Comparison of ENCODE assay signal across 16 cellular contexts in the genomic region with DNA sequence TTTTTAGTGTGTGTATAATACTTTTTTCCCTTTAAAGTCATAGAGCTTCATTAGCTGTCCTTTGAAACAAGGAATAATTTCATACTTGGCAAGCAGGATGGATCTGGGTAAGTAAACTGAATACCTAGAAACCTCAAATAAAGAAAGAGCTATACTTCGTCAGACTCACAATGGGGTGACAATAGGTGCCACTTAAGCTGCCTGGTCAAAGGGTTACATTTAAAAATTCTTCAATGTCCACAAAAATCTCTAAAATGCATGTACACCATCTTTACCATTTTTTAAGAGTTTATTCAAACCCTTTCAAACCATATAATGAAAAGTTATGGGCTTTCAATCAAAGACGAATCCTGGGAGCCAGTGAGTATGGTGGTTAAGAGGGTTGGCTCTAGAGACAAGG.
DNase-seq lines count a peak whose midpoint lies in the region; ATAC-seq and TF ChIP-seq lines count a peak whose summit lies in the region.
"Had no signal": no experiment of that assay in that cellular context is flagged by ENCODE, and none has a peak within 500 bp of the region (broad histone marks: within the 10 kb centered on the region; RNA-seq: fewer than 3 reads in every experiment).

No MANE protein-coding gene starts in this region.

- peaks cover 30% of the 10 kb centered on the region for H3K36me3 ChIP-seq in OCI-LY1 (ENCODE audit: insufficient read depth, low read length)
- H3K36me3 ChIP-seq in effector memory CD4-positive, alpha-beta T cell (ENCODE audit: control insufficient read depth, insufficient read depth, low read length): peaks cover 28% of the 10 kb centered on the region
- H3K36me3 ChIP-seq: ovary had no signal

- H2AFZ ChIP-seq in OCI-LY1 (ENCODE audit: low read length): no peak overlapping the region

- no peaks in the 10 kb centered on the region for H3K27me3 Mint-ChIP-seq in stimulated activated naive CD8-positive, alpha-beta T cell treated with anti-CD3 and anti-CD28 coated beads, Interleukin-15, Interleukin-2, amounts not matched to agents 100 ng/mL and 50 ng/mL, for 24 hours
- H3K27me3 Mint-ChIP-seq in stimulated activated naive CD8-positive, alpha-beta T cell treated with anti-CD3 and anti-CD28 coated beads, Interleukin-15, amount 100 ng/mL, for 72 hours: no peaks in the 10 kb centered on the region

- DNase-seq in stimulated activated naive CD8-positive, alpha-beta T cell treated with anti-CD3 and anti-CD28 coated beads, Interleukin-15, amount 100 ng/mL, for 72 hours: no peak
- no peak for DNase-seq in effector memory CD4-positive, alpha-beta T cell
- no peak for DNase-seq in SKM-1 treated with dmso at 0.1 percent for 144 hours (lab: John Stamatoyannopoulos, UW; ENCODE audit: unreplicated experiment)
- DNase-seq in NCI-H774 (lab: John Stamatoyannopoulos, UW): no peak
- DNase-seq: left ventricle myocardium superior, NCI-H1092, NCI-H2107, NCI-H526, ovary, PC-3, testis had no signal

- H3K36me3 Mint-ChIP-seq in stimulated activated naive CD8-positive, alpha-beta T cell treated with anti-CD3 and anti-CD28 coated beads, Interleukin-15, Interleukin-2, amounts not matched to agents 100 ng/mL and 50 ng/mL, for 24 hours (ENCODE audit: low read depth): peaks cover 42% of the 10 kb centered on the region

- H3K4me1 Mint-ChIP-seq in stimulated activated naive CD8-positive, alpha-beta T cell treated with anti-CD3 and anti-CD28 coated beads, Interleukin-15, Interleukin-2, amounts not matched to agents 100 ng/mL and 50 ng/mL, for 24 hours (ENCODE audit: low read depth): peaks cover 67% of the 10 kb centered on the region
- peaks cover 57% of the 10 kb centered on the region for H3K4me1 Mint-ChIP-seq in stimulated activated naive CD8-positive, alpha-beta T cell treated with anti-CD3 and anti-CD28 coated beads, Interleukin-15, amount 100 ng/mL, for 72 hours

- no peaks in the 10 kb centered on the region for H4K20me1 ChIP-seq in OCI-LY1 (ENCODE audit: insufficient read depth, low read length)

- no peaks in the 10 kb centered on the region for H3K27me3 ChIP-seq in OCI-LY1 (ENCODE audit: insufficient read depth, low read length)
- H3K27me3 ChIP-seq in effector memory CD4-positive, alpha-beta T cell (replicated peaks; ENCODE audit: control insufficient read depth, insufficient read depth, low read length, poor library complexity, severe bottlenecking): no peaks in the 10 kb centered on the region
- H3K27me3 ChIP-seq: breast epithelium, ovary, testis had no signal

- H3K27ac ChIP-seq in OCI-LY1 (ENCODE audit: low read depth, low read length, poor library complexity, severe bottlenecking): peak overlapping the region; percentile 45
- peak overlapping the region; percentile 20 for H3K27ac ChIP-seq in effector memory CD4-positive, alpha-beta T cell (ENCODE audit: insufficient read depth, low read length, poor library complexity, severe bottlenecking)
- H3K27ac ChIP-seq: breast epithelium, ovary, testis had no signal

- peak overlapping the region; percentile 58 for H3K4me3 Mint-ChIP-seq in stimulated activated naive CD8-positive, alpha-beta T cell treated with anti-CD3 and anti-CD28 coated beads, Interleukin-15, Interleukin-2, amounts not matched to agents 100 ng/mL and 50 ng/mL, for 24 hours
- H3K4me3 Mint-ChIP-seq in stimulated activated naive CD8-positive, alpha-beta T cell treated with anti-CD3 and anti-CD28 coated beads, Interleukin-15, amount 100 ng/mL, for 72 hours: peak overlapping the region in 1 of 2 donors; percentile 93

- no peaks in the 10 kb centered on the region for H3K9me3 ChIP-seq in OCI-LY1 (ENCODE audit: low read length)
- H3K9me3 ChIP-seq in effector memory CD4-positive, alpha-beta T cell (ENCODE audit: control insufficient read depth, low read length): no peaks in the 10 kb centered on the region
- H3K9me3 ChIP-seq: breast epithelium, ovary, testis had no signal

- H3K4me1 ChIP-seq in OCI-LY1 (ENCODE audit: insufficient read depth, low read length, severe bottlenecking): peaks cover 37% of the 10 kb centered on the region
- H3K4me1 ChIP-seq in effector memory CD4-positive, alpha-beta T cell (ENCODE audit: control insufficient read depth, insufficient read depth, low read length, poor library complexity, severe bottlenecking): peaks cover 9% of the 10 kb centered on the region

- peak overlapping the region; percentile 58 for H3K27ac Mint-ChIP-seq in stimulated activated naive CD8-positive, alpha-beta T cell treated with anti-CD3 and anti-CD28 coated beads, Interleukin-15, Interleukin-2, amounts not matched to agents 100 ng/mL and 50 ng/mL, for 24 hours
- H3K27ac Mint-ChIP-seq in stimulated activated naive CD8-positive, alpha-beta T cell treated with anti-CD3 and anti-CD28 coated beads, Interleukin-15, amount 100 ng/mL, for 72 hours: no peak overlapping the region
- H3K27ac Mint-ChIP-seq: activated naive CD4-positive, alpha-beta T cell treated with anti-CD3 and anti-CD28 coated beads, Interleukin-2, amount 50 U/mL, for 72 hours had no signal

- peak overlapping the region; percentile 34; the same call in 1 of the 2 replicates for H3K9ac ChIP-seq in OCI-LY1 (ENCODE audit: low read length)

- H3K9me3 Mint-ChIP-seq in stimulated activated naive CD8-positive, alpha-beta T cell treated with anti-CD3 and anti-CD28 coated beads, Interleukin-15, Interleukin-2, amounts not matched to agents 100 ng/mL and 50 ng/mL, for 24 hours: no peaks in the 10 kb centered on the region
- H3K9me3 Mint-ChIP-seq in stimulated activated naive CD8-positive, alpha-beta T cell treated with anti-CD3 and anti-CD28 coated beads, Interleukin-15, amount 100 ng/mL, for 72 hours: no peaks in the 10 kb centered on the region
- H3K9me3 Mint-ChIP-seq: activated naive CD4-positive, alpha-beta T cell treated with anti-CD3 and anti-CD28 coated beads, Interleukin-2, amount 50 U/mL, for 72 hours had no signal

- no peaks in the 10 kb centered on the region for H3K9me2 ChIP-seq in OCI-LY1 (ENCODE audit: low read depth, low read length)

- H3K4me2 ChIP-seq in OCI-LY1 (ENCODE audit: low read length): peak overlapping the region; percentile 96; the same call in 1 of the 2 replicates

- H3K79me2 ChIP-seq in OCI-LY1 (ENCODE audit: insufficient read depth, low read length): peaks cover 36% of the 10 kb centered on the region

- H3K4me3 ChIP-seq in OCI-LY1 (ENCODE audit: low read depth, low read length, poor library complexity, severe bottlenecking): no peak overlapping the region
- H3K4me3 ChIP-seq in effector memory CD4-positive, alpha-beta T cell (ENCODE audit: insufficient read depth, low read depth, low read length, poor library complexity, severe bottlenecking): no peak overlapping the region
- H3K4me3 ChIP-seq: breast epithelium, ovary, testis had no signal

- TF ChIP-seq CTCF in OCI-LY1 (IDR thresholded peaks at IDR 0.05; ENCODE audit: low read length): no peak

- ATAC-seq in stimulated activated naive CD8-positive, alpha-beta T cell treated with anti-CD3 and anti-CD28 coated beads, Interleukin-15, amount 100 ng/mL, for 72 hours: no peak
- ATAC-seq in HG03097 (IDR thresholded peaks at IDR 0.05; ENCODE audit: low FRiP score, unreplicated experiment): no peak
- ATAC-seq: activated naive CD4-positive, alpha-beta T cell treated with anti-CD3 and anti-CD28 coated beads, Interleukin-2, amount 50 U/mL, for 72 hours; left ventricle myocardium superior; PC-3 had no signal

- no peaks in the 10 kb centered on the region for H3F3A ChIP-seq in OCI-LY1 (ENCODE audit: insufficient read depth, low read length)
